Comparison of ENCODE assay signal across 29 cellular contexts in the genomic region with DNA sequence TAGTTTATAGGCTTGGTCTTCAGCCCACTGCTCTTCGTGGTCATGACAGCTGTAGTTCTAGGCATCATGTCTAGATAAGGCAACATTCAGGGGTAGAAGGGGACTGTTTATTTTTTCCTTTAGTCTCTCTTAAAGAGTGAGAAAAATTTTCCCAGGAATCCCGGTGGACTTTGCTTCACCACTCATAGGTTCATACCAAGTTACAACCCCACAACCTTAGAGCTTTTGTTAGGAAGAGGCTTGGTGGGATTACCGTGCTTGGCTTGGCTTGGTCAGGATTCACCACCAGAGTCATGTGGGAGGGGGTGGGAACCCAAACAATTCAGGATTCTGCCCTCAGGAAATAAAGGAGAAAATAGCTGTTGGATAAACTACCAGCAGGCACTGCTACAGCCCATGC. TPM values are rescaled to one million over a fixed set of nuclear protein-coding genes. Genes with fewer than 3 reads are reported as not detected.
A peak's percentile ranks its signal among the peaks of the same experiment; 100 is the strongest.
DNase-seq lines count a peak whose midpoint lies in the region; ATAC-seq, FAIRE-seq and TF ChIP-seq lines count a peak whose summit lies in the region.
"Had no signal": no experiment of that assay in that cellular context is flagged by ENCODE, and none has a peak within 500 bp of the region (broad histone marks: within the 10 kb centered on the region; RNA-seq: fewer than 3 reads in every experiment).

No MANE protein-coding gene starts in this region.

- H3K36me3 Mint-ChIP-seq in CD14-positive monocyte = peaks cover 83 to 94% of the 10 kb centered on the region in 2 donors
- H3K36me3 Mint-ChIP-seq in chondrocyte (ENCODE audit: low read depth) = peaks cover 18% of the 10 kb centered on the region

- ATAC-seq in GM18858 (IDR thresholded peaks at IDR 0.05; ENCODE audit: unreplicated experiment) (no peak), HG03354 (IDR thresholded peaks at IDR 0.05; ENCODE audit: poor library complexity, severe bottlenecking, unreplicated experiment) (no peak), lower lobe of right lung (no peak)
- ATAC-seq: T-cell had no signal

- peak; percentile 9 for FAIRE-seq in HTR-8/SVneo (lab: Jason Lieb, UNC)
- FAIRE-seq: A204.1, GM12891, GM19239 had no signal

- no peaks in the 10 kb centered on the region for H3K9me3 ChIP-seq in neutrophil
- no peaks in the 10 kb centered on the region for H3K9me3 ChIP-seq in lower lobe of right lung

- H3K4me1 ChIP-seq in neutrophil (ENCODE audit: control insufficient read depth in 1 of 2, insufficient read depth in 1 of 2, low read depth in 1 of 2, low read length in 1 of 2) (no peaks in the 10 kb centered on the region), lower lobe of right lung (no peaks in the 10 kb centered on the region)
- H3K4me1 ChIP-seq: BLaER1 treated with 17β-estradiol and CSF1 and Interleukin-3, amounts not matched to agents 10 nM and 100 nM had no signal

- peaks cover 99% of the 10 kb centered on the region for H3K36me3 ChIP-seq in neutrophil
- H3K36me3 ChIP-seq in lower lobe of right lung = peaks cover 91% of the 10 kb centered on the region

- H3K9me3 Mint-ChIP-seq in CD14-positive monocyte (peaks cover 0 to 4% (median 0%) of the 10 kb centered on the region in 7 donors), chondrocyte (ENCODE audit: low read depth) (no peaks in the 10 kb centered on the region)
- H3K9me3 Mint-ChIP-seq: CD4-positive, alpha-beta memory T cell; IgD-negative memory B cell; T-cell had no signal

- H3K4me3 Mint-ChIP-seq in CD14-positive monocyte = no peak overlapping the region
- H3K4me3 Mint-ChIP-seq in chondrocyte (ENCODE audit: unreplicated experiment) = no peak overlapping the region
- H3K4me3 Mint-ChIP-seq: CD4-positive, alpha-beta memory T cell; IgD-negative memory B cell; T-cell had no signal

- intact Hi-C loops in CD14-positive monocyte (cut with micrococcal nuclease) (no loop called here), lower lobe of right lung (cut with DNase I) (no loop called here)

- H3K27me3 ChIP-seq in neutrophil = no peaks in the 10 kb centered on the region
- no peaks in the 10 kb centered on the region for H3K27me3 ChIP-seq in lower lobe of right lung (ENCODE audit: low read depth)
- H3K27me3 ChIP-seq: BLaER1 treated with 17β-estradiol and CSF1 and Interleukin-3, amounts not matched to agents 10 nM and 100 nM had no signal

- no peaks in the 10 kb centered on the region for H3K4me1 Mint-ChIP-seq in CD14-positive monocyte
- H3K4me1 Mint-ChIP-seq in chondrocyte (ENCODE audit: low read depth) = peaks cover 21% of the 10 kb centered on the region
- H3K4me1 Mint-ChIP-seq: CD4-positive, alpha-beta memory T cell; T-cell had no signal

- peak overlapping the region in 4 of 7 donors; percentile 5 to 68 (median 36) for H3K27ac Mint-ChIP-seq in CD14-positive monocyte
- H3K27ac Mint-ChIP-seq in chondrocyte (ENCODE audit: unreplicated experiment) = peak overlapping the region; percentile 5
- H3K27ac Mint-ChIP-seq: CD4-positive, alpha-beta memory T cell; T-cell had no signal

- no peak for TF ChIP-seq CTCF in CD14-positive monocyte (IDR thresholded peaks at IDR 0.05)
- no peak for TF ChIP-seq CTCF in chondrocyte (IDR thresholded peaks at IDR 0.05)
- no peak for TF ChIP-seq CTCF in neutrophil (IDR thresholded peaks at IDR 0.05)
- TF ChIP-seq CTCF in lower lobe of right lung (IDR thresholded peaks at IDR 0.05) = no peak

- peak overlapping the region; percentile 4 for H3K27ac ChIP-seq in neutrophil
- no peak overlapping the region for H3K27ac ChIP-seq in lower lobe of right lung
- H3K27ac ChIP-seq: BLaER1 treated with 17β-estradiol and CSF1 and Interleukin-3, amounts not matched to agents 10 nM and 100 nM; KMS-11 had no signal

- no peak for DNase-seq in CD14-positive monocyte (ENCODE audit: low spot score)
- no peak for DNase-seq in HTR-8/SVneo (ENCODE audit: insufficient read length, low spot score)
- DNase-seq in chondrocyte (ENCODE audit: low spot score) = no peak
- DNase-seq in stimulated activated CD4-positive, alpha-beta T cell treated with anti-CD3 and anti-CD28 coated beads, Interleukin-4, amount 100 ng/mL, for 4 hours = no peak
- DNase-seq in lower lobe of right lung = no peak
- DNase-seq: AML-193; CD4-positive, alpha-beta memory T cell; COR-L47; EL; GF-D8; H7; NCI-H1105 treated with DMSO at 0.1 percent for 48 hours; NCI-H146; NCI-H1930; NCI-H2107; NCI-H524; NCI-H748 treated with DMSO at 0.1 percent for 48 hours; Right ventricle myocardium superior; T-cell had no signal

- H3K4me3 ChIP-seq in neutrophil (ENCODE audit: low read depth in 1 of 2, low read length in 1 of 2) (no peak overlapping the region), lower lobe of right lung (no peak overlapping the region)
- H3K4me3 ChIP-seq: BLaER1 treated with 17β-estradiol and CSF1 and Interleukin-3, amounts not matched to agents 10 nM and 100 nM had no signal

- no peaks in the 10 kb centered on the region for H3K27me3 Mint-ChIP-seq in CD14-positive monocyte (ENCODE audit: low read depth in 3 of 3)
- H3K27me3 Mint-ChIP-seq in chondrocyte (ENCODE audit: low read depth) = no peaks in the 10 kb centered on the region
- H3K27me3 Mint-ChIP-seq: CD4-positive, alpha-beta memory T cell; IgD-negative memory B cell; T-cell had no signal

RNA-seq across cellular contexts. Expression of a gene that starts 26.1 kb away (rescaled TPM):
- under 1 TPM; 0.58 to 0.73 TPM for polyA plus RNA-seq in CD14-positive monocyte
- 16.4 to 45.3 TPM (median 16.8 TPM) in 3 replicates for total RNA-seq in chondrocyte
- 10.7 TPM for total RNA-seq in lower lobe of right lung
- total RNA-seq: SK-MEL-5 had no signal
